8 cellular contexts compared by ENCODE assay signal in genomic region chr4:78938868-78939666, GRCh38. TPM values are rescaled to one million over a fixed set of nuclear protein-coding genes. Genes with fewer than 3 reads are reported as not detected.
A peak's percentile ranks its signal among the peaks of the same experiment; 100 is the strongest.
DNase-seq lines count a peak whose midpoint lies in the region; TF ChIP-seq lines count a peak whose summit lies in the region.

Gene PAQR3, minus strand, starts transcription at chr4:78939438. Its CDS starts 214 bp downstream, at chr4:78939224.

- no peak within 1 kb of the TSS for H4K91ac ChIP-seq in neuronal stem cell (ENCODE audit: low read depth, low read length, poor library complexity)

- no CpG with 5 or more reads among the region's 77 CpGs for WGBS in neuronal stem cell (ENCODE audit: extremely low coverage in 2 of 2, insufficient read length in 2 of 2, insufficient replicate concordance in 1 of 2), 2 donors

- peaks cover 53% of the 10 kb centered on the region for H3K4me1 ChIP-seq in Loucy (ENCODE audit: insufficient read depth, low read length, poor library complexity, severe bottlenecking)
- H3K4me1 ChIP-seq in neuronal stem cell (ENCODE audit: control insufficient read depth in 2 of 2, insufficient read depth in 1 of 2, low read depth in 1 of 2, low read length in 2 of 2) = peaks cover 2 to 4% of the 10 kb centered on the region in 2 donors

- H3K27me3 ChIP-seq in H7 (ENCODE audit: control insufficient read depth, insufficient read depth, low read length) = no peaks in the 10 kb centered on the region
- no peaks in the 10 kb centered on the region for H3K27me3 ChIP-seq in Loucy (ENCODE audit: insufficient read depth, low read length, poor library complexity, severe bottlenecking)
- H3K27me3 ChIP-seq in neuronal stem cell (ENCODE audit: control insufficient read depth in 3 of 3, insufficient read depth in 3 of 3, low read depth in 1 of 3, low read length in 3 of 3) = peaks cover 0 to 5% (median 0%) of the 10 kb centered on the region in 3 experiments

- H3K9ac ChIP-seq in Loucy (ENCODE audit: low read depth, low read length, poor library complexity, severe bottlenecking) = peak within 1 kb of the TSS; percentile 89
- peak within 1 kb of the TSS; percentile 92 for H3K9ac ChIP-seq in neuronal stem cell (ENCODE audit: low read depth, low read length, poor library complexity)

- H3K9me3 ChIP-seq in Loucy (ENCODE audit: insufficient read depth, low read depth, low read length) = no peaks in the 10 kb centered on the region
- peaks cover 0 to 2% of the 10 kb centered on the region in 2 donors for H3K9me3 ChIP-seq in neuronal stem cell (replicated peaks in 1 of 2; ENCODE audit: control insufficient read depth in 2 of 2, insufficient read depth in 1 of 2, low read depth in 1 of 2, low read length in 2 of 2)

- TF ChIP-seq CTCF in Loucy (conservative IDR thresholded peaks at IDR 0.05; ENCODE audit: low read length) = no peak
- TF ChIP-seq CTCF in subcutaneous adipose tissue (IDR thresholded peaks at IDR 0.05; ENCODE audit: low read depth) = no peak

- H3K27ac ChIP-seq in neuronal stem cell (replicated peaks; ENCODE audit: low read length) = no peak within 1 kb of the TSS

- H3K4me2 ChIP-seq in Loucy (ENCODE audit: low read depth, low read length, poor library complexity, severe bottlenecking) (peak within 1 kb of the TSS; percentile 93), neuronal stem cell (ENCODE audit: insufficient read depth, low read length, poor library complexity, severe bottlenecking) (peak within 1 kb of the TSS; percentile 82)

- H3K79me1 ChIP-seq in neuronal stem cell (ENCODE audit: low read depth, low read length) = no peaks in the 10 kb centered on the region

- peak within 1 kb of the TSS; percentile 99 for H2AFZ ChIP-seq in Loucy (ENCODE audit: low read length)
- H2AFZ ChIP-seq in neuronal stem cell (ENCODE audit: low read length) = peak within 1 kb of the TSS; percentile 98

- peaks cover 7% of the 10 kb centered on the region for H4K20me1 ChIP-seq in Loucy (ENCODE audit: insufficient read depth, low read length, poor library complexity, severe bottlenecking)

- H3K4me3 ChIP-seq in H7 (ENCODE audit: insufficient read depth, low read depth, low read length) = peak within 1 kb of the TSS; percentile 93
- H3K4me3 ChIP-seq in Loucy (ENCODE audit: low read length, poor library complexity, severe bottlenecking) = peak within 1 kb of the TSS; percentile 97
- H3K4me3 ChIP-seq in neuronal stem cell (ENCODE audit: low read length in 2 of 2) = peak within 1 kb of the TSS; percentile 87 to 99

- H3K36me3 ChIP-seq in H7 (replicated peaks; ENCODE audit: control insufficient read depth, insufficient read depth, low read length) (no peaks in the 10 kb centered on the region; the same call in 1 of the 2 replicates), Loucy (ENCODE audit: insufficient read depth, low read length) (no peaks in the 10 kb centered on the region), neuronal stem cell (replicated peaks in 1 of 2; ENCODE audit: control insufficient read depth in 2 of 2, insufficient read depth in 2 of 2, low read length in 2 of 2) (peaks cover 0 to 14% of the 10 kb centered on the region in 2 donors)

- H3F3A ChIP-seq in Loucy (ENCODE audit: low read depth) = no peaks in the 10 kb centered on the region

- H3K18ac ChIP-seq in neuronal stem cell (ENCODE audit: low read length) = peak within 1 kb of the TSS; percentile 91

- no peak within 1 kb of the TSS for H2BK120ac ChIP-seq in neuronal stem cell (ENCODE audit: low read depth, low read length)

- no peak within 1 kb of the TSS for H3K4ac ChIP-seq in neuronal stem cell (ENCODE audit: low read length)

- peak within 1 kb of the TSS; percentile 60 for H3K14ac ChIP-seq in neuronal stem cell (ENCODE audit: low read length)

- no peaks in the 10 kb centered on the region for H3K9me2 ChIP-seq in Loucy (replicated peaks; ENCODE audit: low read depth, low read length)

- H3K23ac ChIP-seq in neuronal stem cell (ENCODE audit: low read depth, low read length, poor library complexity) = peak within 1 kb of the TSS; percentile 69

- DNase-seq in GDM1 (lab: John Stamatoyannopoulos, UW) (peak; percentile 83), H7 (peak; percentile 93), SHP77 treated with DMSO at 0.1 percent for 48 hours (lab: John Stamatoyannopoulos, UW) (peak; percentile 78), activated gamma-delta T cell treated with Interleukin-2 at 50 U/mL for 16 hours (peak; percentile 78), foreskin melanocyte (peak; percentile 69), neuronal stem cell (ENCODE audit: low spot score) (peak; percentile 82)

- H3K79me2 ChIP-seq in Loucy (ENCODE audit: insufficient read depth, low read length) = peaks cover 53% of the 10 kb centered on the region

- H2AK5ac ChIP-seq in neuronal stem cell (ENCODE audit: low read depth, low read length) = no peak within 1 kb of the TSS

- peak within 1 kb of the TSS; percentile 31 for H2BK5ac ChIP-seq in neuronal stem cell (ENCODE audit: low read length)

- H2BK15ac ChIP-seq in neuronal stem cell (ENCODE audit: low read length) = peak within 1 kb of the TSS; percentile 72

- H2BK12ac ChIP-seq in neuronal stem cell (ENCODE audit: low read length) = no peak within 1 kb of the TSS

- H4K8ac ChIP-seq in neuronal stem cell (ENCODE audit: low read depth, low read length) = no peak within 1 kb of the TSS

RNA-seq across cellular contexts. Expression of gene PAQR3, which starts in this region (rescaled TPM):
- total RNA-seq in H7 (2014; rRNA removed; shearing (Covaris generic)) = 23.9 and 26.9 TPM in 2 replicates
- 33.4 TPM for polyA plus RNA-seq in neuronal stem cell (2013, experiment 1 of 2)
- 33.5 TPM for polyA plus RNA-seq in neuronal stem cell (2013, experiment 2 of 2)
- 10 to 100 TPM in 3 of 4 donors, 1 to 10 TPM in 1; 7.3 to 25.3 (median 16.4) TPM for total RNA-seq in subcutaneous adipose tissue
